2 cellular contexts compared by ENCODE assay signal in the genomic region with DNA sequence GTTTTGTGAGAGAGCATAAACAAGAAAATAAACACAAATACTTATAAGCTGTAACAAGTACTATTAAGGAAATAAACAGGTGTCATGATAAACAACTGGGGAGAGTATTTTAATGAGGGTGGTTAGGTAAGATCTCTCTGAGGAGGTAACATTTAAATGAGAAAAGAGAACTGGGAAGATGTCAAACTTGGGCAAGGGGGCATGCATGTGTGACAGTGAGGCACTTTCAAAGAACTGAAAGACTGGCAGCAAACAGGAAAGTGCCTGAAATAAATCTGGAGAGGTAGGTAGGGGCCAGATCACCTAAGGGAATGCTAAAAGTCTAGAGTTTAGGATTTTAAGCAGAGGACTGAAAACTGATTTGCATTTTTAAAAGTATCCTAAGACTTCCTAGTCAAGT.
TF ChIP-seq lines count a peak whose summit lies in the region.

No MANE protein-coding gene starts in this region.

TF ChIP-seq in GM23338, 12 proteins besides CTCF, POLR2A, EP300 and RAD21:
- TF ChIP-seq ZNF331 (CRISPR knock-in tag; IDR thresholded peaks at IDR 0.05; ENCODE audit: low read depth) (no peak), POLR2AphosphoS5 (IDR thresholded peaks at IDR 0.05; ENCODE audit: low read depth) (no peak), STAT1 (IDR thresholded peaks at IDR 0.05; ENCODE audit: unreplicated experiment) (no peak), CREB1 (CRISPR knock-in tag; IDR thresholded peaks at IDR 0.05; ENCODE audit: low read depth) (no peak)
- TF ChIP-seq, protein P1, sequence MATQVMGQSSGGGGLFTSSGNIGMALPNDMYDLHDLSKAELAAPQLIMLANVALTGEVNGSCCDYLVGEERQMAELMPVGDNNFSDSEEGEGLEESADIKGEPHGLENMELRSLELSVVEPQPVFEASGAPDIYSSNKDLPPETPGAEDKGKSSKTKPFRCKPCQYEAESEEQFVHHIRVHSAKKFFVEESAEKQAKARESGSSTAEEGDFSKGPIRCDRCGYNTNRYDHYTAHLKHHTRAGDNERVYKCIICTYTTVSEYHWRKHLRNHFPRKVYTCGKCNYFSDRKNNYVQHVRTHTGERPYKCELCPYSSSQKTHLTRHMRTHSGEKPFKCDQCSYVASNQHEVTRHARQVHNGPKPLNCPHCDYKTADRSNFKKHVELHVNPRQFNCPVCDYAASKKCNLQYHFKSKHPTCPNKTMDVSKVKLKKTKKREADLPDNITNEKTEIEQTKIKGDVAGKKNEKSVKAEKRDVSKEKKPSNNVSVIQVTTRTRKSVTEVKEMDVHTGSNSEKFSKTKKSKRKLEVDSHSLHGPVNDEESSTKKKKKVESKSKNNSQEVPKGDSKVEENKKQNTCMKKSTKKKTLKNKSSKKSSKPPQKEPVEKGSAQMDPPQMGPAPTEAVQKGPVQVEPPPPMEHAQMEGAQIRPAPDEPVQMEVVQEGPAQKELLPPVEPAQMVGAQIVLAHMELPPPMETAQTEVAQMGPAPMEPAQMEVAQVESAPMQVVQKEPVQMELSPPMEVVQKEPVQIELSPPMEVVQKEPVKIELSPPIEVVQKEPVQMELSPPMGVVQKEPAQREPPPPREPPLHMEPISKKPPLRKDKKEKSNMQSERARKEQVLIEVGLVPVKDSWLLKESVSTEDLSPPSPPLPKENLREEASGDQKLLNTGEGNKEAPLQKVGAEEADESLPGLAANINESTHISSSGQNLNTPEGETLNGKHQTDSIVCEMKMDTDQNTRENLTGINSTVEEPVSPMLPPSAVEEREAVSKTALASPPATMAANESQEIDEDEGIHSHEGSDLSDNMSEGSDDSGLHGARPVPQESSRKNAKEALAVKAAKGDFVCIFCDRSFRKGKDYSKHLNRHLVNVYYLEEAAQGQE (IDR thresholded peaks at IDR 0.05; ENCODE audit: unreplicated experiment), result no peak

TF ChIP-seq in WTC11, 78 proteins besides CTCF, POLR2A, EP300 and RAD21:
- no peak for TF ChIP-seq ZNF219 (CRISPR knock-in tag; IDR thresholded peaks at IDR 0.05; ENCODE audit: borderline replicate concordance)
- TF ChIP-seq, protein P2, sequence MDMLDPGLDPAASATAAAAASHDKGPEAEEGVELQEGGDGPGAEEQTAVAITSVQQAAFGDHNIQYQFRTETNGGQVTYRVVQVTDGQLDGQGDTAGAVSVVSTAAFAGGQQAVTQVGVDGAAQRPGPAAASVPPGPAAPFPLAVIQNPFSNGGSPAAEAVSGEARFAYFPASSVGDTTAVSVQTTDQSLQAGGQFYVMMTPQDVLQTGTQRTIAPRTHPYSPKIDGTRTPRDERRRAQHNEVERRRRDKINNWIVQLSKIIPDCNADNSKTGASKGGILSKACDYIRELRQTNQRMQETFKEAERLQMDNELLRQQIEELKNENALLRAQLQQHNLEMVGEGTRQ (CRISPR knock-in tag; IDR thresholded peaks at IDR 0.05), result no peak
- TF ChIP-seq, protein P3, sequence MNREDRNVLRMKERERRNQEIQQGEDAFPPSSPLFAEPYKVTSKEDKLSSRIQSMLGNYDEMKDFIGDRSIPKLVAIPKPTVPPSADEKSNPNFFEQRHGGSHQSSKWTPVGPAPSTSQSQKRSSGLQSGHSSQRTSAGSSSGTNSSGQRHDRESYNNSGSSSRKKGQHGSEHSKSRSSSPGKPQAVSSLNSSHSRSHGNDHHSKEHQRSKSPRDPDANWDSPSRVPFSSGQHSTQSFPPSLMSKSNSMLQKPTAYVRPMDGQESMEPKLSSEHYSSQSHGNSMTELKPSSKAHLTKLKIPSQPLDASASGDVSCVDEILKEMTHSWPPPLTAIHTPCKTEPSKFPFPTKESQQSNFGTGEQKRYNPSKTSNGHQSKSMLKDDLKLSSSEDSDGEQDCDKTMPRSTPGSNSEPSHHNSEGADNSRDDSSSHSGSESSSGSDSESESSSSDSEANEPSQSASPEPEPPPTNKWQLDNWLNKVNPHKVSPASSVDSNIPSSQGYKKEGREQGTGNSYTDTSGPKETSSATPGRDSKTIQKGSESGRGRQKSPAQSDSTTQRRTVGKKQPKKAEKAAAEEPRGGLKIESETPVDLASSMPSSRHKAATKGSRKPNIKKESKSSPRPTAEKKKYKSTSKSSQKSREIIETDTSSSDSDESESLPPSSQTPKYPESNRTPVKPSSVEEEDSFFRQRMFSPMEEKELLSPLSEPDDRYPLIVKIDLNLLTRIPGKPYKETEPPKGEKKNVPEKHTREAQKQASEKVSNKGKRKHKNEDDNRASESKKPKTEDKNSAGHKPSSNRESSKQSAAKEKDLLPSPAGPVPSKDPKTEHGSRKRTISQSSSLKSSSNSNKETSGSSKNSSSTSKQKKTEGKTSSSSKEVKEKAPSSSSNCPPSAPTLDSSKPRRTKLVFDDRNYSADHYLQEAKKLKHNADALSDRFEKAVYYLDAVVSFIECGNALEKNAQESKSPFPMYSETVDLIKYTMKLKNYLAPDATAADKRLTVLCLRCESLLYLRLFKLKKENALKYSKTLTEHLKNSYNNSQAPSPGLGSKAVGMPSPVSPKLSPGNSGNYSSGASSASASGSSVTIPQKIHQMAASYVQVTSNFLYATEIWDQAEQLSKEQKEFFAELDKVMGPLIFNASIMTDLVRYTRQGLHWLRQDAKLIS (CRISPR knock-in tag; IDR thresholded peaks at IDR 0.05; ENCODE audit: borderline replicate concordance), result no peak
- TF ChIP-seq, protein P4, sequence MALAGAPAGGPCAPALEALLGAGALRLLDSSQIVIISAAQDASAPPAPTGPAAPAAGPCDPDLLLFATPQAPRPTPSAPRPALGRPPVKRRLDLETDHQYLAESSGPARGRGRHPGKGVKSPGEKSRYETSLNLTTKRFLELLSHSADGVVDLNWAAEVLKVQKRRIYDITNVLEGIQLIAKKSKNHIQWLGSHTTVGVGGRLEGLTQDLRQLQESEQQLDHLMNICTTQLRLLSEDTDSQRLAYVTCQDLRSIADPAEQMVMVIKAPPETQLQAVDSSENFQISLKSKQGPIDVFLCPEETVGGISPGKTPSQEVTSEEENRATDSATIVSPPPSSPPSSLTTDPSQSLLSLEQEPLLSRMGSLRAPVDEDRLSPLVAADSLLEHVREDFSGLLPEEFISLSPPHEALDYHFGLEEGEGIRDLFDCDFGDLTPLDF (CRISPR knock-in tag; IDR thresholded peaks at IDR 0.05), result no peak
- TF ChIP-seq SMAD4 (CRISPR knock-in tag; IDR thresholded peaks at IDR 0.05), result no peak
- no peak for TF ChIP-seq MYBL2 (CRISPR knock-in tag; IDR thresholded peaks at IDR 0.05)
- TF ChIP-seq, protein P5, sequence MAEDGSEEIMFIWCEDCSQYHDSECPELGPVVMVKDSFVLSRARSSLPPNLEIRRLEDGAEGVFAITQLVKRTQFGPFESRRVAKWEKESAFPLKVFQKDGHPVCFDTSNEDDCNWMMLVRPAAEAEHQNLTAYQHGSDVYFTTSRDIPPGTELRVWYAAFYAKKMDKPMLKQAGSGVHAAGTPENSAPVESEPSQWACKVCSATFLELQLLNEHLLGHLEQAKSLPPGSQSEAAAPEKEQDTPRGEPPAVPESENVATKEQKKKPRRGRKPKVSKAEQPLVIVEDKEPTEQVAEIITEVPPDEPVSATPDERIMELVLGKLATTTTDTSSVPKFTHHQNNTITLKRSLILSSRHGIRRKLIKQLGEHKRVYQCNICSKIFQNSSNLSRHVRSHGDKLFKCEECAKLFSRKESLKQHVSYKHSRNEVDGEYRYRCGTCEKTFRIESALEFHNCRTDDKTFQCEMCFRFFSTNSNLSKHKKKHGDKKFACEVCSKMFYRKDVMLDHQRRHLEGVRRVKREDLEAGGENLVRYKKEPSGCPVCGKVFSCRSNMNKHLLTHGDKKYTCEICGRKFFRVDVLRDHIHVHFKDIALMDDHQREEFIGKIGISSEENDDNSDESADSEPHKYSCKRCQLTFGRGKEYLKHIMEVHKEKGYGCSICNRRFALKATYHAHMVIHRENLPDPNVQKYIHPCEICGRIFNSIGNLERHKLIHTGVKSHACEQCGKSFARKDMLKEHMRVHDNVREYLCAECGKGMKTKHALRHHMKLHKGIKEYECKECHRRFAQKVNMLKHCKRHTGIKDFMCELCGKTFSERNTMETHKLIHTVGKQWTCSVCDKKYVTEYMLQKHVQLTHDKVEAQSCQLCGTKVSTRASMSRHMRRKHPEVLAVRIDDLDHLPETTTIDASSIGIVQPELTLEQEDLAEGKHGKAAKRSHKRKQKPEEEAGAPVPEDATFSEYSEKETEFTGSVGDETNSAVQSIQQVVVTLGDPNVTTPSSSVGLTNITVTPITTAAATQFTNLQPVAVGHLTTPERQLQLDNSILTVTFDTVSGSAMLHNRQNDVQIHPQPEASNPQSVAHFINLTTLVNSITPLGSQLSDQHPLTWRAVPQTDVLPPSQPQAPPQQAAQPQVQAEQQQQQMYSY (CRISPR knock-in tag; IDR thresholded peaks at IDR 0.05), result no peak
